11 cellular contexts compared by ENCODE assay signal in the genomic region with DNA sequence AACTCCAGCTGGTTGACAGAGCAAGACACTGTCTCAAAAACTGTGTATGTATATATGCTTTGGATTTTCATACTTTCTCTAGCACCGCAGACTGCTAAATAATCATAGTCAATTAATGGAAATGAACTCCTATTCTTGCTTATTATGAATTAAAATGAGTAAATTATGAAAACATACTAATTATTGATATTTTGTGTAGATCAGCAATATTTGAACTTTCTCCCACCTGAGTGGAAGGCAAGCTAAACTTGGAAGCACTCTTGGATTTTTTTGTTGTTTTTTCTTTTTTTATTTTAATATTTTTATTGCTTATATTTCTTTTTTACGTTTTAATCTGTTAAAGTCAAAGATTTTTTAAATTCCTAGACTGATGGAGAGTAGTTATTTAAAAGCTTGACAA.
"Had no signal": no experiment of that assay in that cellular context is flagged by ENCODE, and none has a peak within 500 bp of the region (broad histone marks: within the 10 kb centered on the region; RNA-seq: fewer than 3 reads in every experiment).

No MANE protein-coding gene starts in this region.

- H3K9me3 Mint-ChIP-seq: GM23338, H9, HFFc6 had no signal

- H3K9me3 ChIP-seq: HAP-1 had no signal

- H3K4me1 ChIP-seq: HAP-1 had no signal

- DNase-seq: GM23248, GOT3, H7, H9, HCEC 1CT, HFFc6 had no signal

- H3K4me3 ChIP-seq: GM23248, GM23338, HAP-1 had no signal

- H3K36me3 ChIP-seq: HAP-1 had no signal

- FAIRE-seq: H1, H54 had no signal

- ATAC-seq: GM23338, HCT116 had no signal

- H3K4me1 Mint-ChIP-seq: GM23338 had no signal

- H3K27ac Mint-ChIP-seq: GM23338, H9, HFFc6 had no signal

- H3K9ac ChIP-seq: GM23248 had no signal

- H3K27ac ChIP-seq: GM23248 had no signal

- H3K4me3 Mint-ChIP-seq: GM23338, H9, HFFc6 had no signal

- H2AFZ ChIP-seq: GM23248, GM23338 had no signal

- H3K4me2 ChIP-seq: GM23338 had no signal
